Comparison of ENCODE assay signal across 22 cellular contexts in genomic region chr9:7452378-7452777, GRCh38.
DNase-seq lines count a peak whose midpoint lies in the region; ATAC-seq and TF ChIP-seq lines count a peak whose summit lies in the region.
"Had no signal": no experiment of that assay in that cellular context is flagged by ENCODE, and none has a peak within 500 bp of the region (broad histone marks: within the 10 kb centered on the region; RNA-seq: fewer than 3 reads in every experiment).

No MANE protein-coding gene starts in this region.

- CTCF ChIA-PET in activated CD4-positive, alpha-beta memory T cell treated with anti-CD3 and anti-CD28 coated beads for 36 hours (lab: Charles Lee) = no interaction called here

- H3K27ac Mint-ChIP-seq in activated CD4-positive, alpha-beta memory T cell treated with anti-CD3 and anti-CD28 coated beads for 36 hours = no peak overlapping the region

- H3K4me3 Mint-ChIP-seq in activated CD4-positive, alpha-beta memory T cell treated with anti-CD3 and anti-CD28 coated beads for 36 hours = no peak overlapping the region

- H3K9me3 ChIP-seq in esophagus muscularis mucosa (no peaks in the 10 kb centered on the region), ascending aorta (no peaks in the 10 kb centered on the region)
- H3K9me3 ChIP-seq: esophagus squamous epithelium, Peyer's patch had no signal

- DNase-seq in AG08395 (ENCODE audit: low spot score) (peak; percentile 55), GM04504 (ENCODE audit: low read depth) (peak; percentile 51), amniotic epithelial cell (ENCODE audit: low read depth) (peak; percentile 0), foreskin keratinocyte (peak; percentile 47 to 75), esophagus muscularis mucosa (ENCODE audit: extremely low spot score) (no peak), ascending aorta (ENCODE audit: low spot score in 2 of 2) (no peak), NOMO-1 treated with DMSO at 0.1 percent for 48 hours (lab: John Stamatoyannopoulos, UW; ENCODE audit: unreplicated experiment) (no peak)
- no peak for DNase-seq in activated CD4-positive, alpha-beta memory T cell treated with anti-CD3 and anti-CD28 coated beads for 36 hours
- DNase-seq: activated CD4-positive, alpha-beta T cell treated with anti-CD3 and anti-CD28 coated beads, Interleukin-2, amount 50 U/mL, for 48 hours; activated naive CD4-positive, alpha-beta T cell treated with anti-CD3 and anti-CD28 coated beads, Interleukin-2, amount 50 U/mL, for 16 hours; activated T-cell treated with anti-CD3 and anti-CD28 coated beads, Interleukin-2, amount 50 U/mL, for 1 hour; brain microvascular endothelial cell; esophagus squamous epithelium; GOT3; hypothalamus; Kasumi-1; NCI-H1436; NCI-H2171 treated with DMSO at 0.1 percent for 48 hours; Peyer's patch; stimulated activated CD4-positive, alpha-beta T cell treated with anti-CD3 and anti-CD28 coated beads, Interleukin-2, amount 100 ng/mL, for 48 hours had no signal

- H3K27me3 Mint-ChIP-seq in activated CD4-positive, alpha-beta memory T cell treated with anti-CD3 and anti-CD28 coated beads for 36 hours = peaks cover 3% of the 10 kb centered on the region

- H3K4me3 ChIP-seq in esophagus muscularis mucosa (no peak overlapping the region), ascending aorta (no peak overlapping the region)
- H3K4me3 ChIP-seq: esophagus squamous epithelium, Peyer's patch had no signal

- 0% methylated on average over 1 of the region's 1 CpG for WGBS in esophagus muscularis mucosa

- no peaks in the 10 kb centered on the region for H3K27me3 ChIP-seq in foreskin keratinocyte
- H3K27me3 ChIP-seq in esophagus muscularis mucosa = no peaks in the 10 kb centered on the region
- H3K27me3 ChIP-seq in ascending aorta = no peaks in the 10 kb centered on the region
- H3K27me3 ChIP-seq: brain microvascular endothelial cell, esophagus squamous epithelium, Peyer's patch had no signal

- no peak for TF ChIP-seq POLR2A in esophagus muscularis mucosa (IDR thresholded peaks at IDR 0.05; ENCODE audit: low read depth)

- no peaks in the 10 kb centered on the region for H3K4me1 Mint-ChIP-seq in activated CD4-positive, alpha-beta memory T cell treated with anti-CD3 and anti-CD28 coated beads for 36 hours (ENCODE audit: low read depth)

- peak; percentile 91 for ATAC-seq in foreskin keratinocyte
- ATAC-seq: sciatic nerve had no signal

- intact Hi-C loops in esophagus muscularis mucosa (cut with DNase I) (no loop called here), ascending aorta (cut with DNase I) (no loop called here)
- intact Hi-C loops in activated CD4-positive, alpha-beta memory T cell treated with anti-CD3 and anti-CD28 coated beads for 36 hours (cut with micrococcal nuclease) = no loop called here

- POLR2A ChIA-PET in activated CD4-positive, alpha-beta memory T cell treated with anti-CD3 and anti-CD28 coated beads for 36 hours (lab: Charles Lee) = no interaction called here

- H3K4me1 ChIP-seq in foreskin keratinocyte (no peaks in the 10 kb centered on the region), esophagus muscularis mucosa (no peaks in the 10 kb centered on the region), ascending aorta (no peaks in the 10 kb centered on the region)

- TF ChIP-seq EP300 in esophagus muscularis mucosa (IDR thresholded peaks at IDR 0.05) = no peak

- TF ChIP-seq CTCF in foreskin keratinocyte (conservative IDR thresholded peaks at IDR 0.05) (no peak), esophagus muscularis mucosa (IDR thresholded peaks at IDR 0.05) (no peak), ascending aorta (IDR thresholded peaks at IDR 0.05) (no peak)

- H3K9me3 Mint-ChIP-seq in activated CD4-positive, alpha-beta memory T cell treated with anti-CD3 and anti-CD28 coated beads for 36 hours = no peaks in the 10 kb centered on the region

- H3K27ac ChIP-seq in foreskin keratinocyte = no peak overlapping the region
- no peak overlapping the region for H3K27ac ChIP-seq in esophagus muscularis mucosa (replicated peaks in 1 of 4)
- no peak overlapping the region for H3K27ac ChIP-seq in ascending aorta
- H3K27ac ChIP-seq: brain microvascular endothelial cell, esophagus squamous epithelium, Peyer's patch, VCaP had no signal

- H3K36me3 ChIP-seq in esophagus muscularis mucosa (no peaks in the 10 kb centered on the region), ascending aorta (no peaks in the 10 kb centered on the region)
- H3K36me3 ChIP-seq: brain microvascular endothelial cell, esophagus squamous epithelium, Peyer's patch had no signal

- H3K36me3 Mint-ChIP-seq in activated CD4-positive, alpha-beta memory T cell treated with anti-CD3 and anti-CD28 coated beads for 36 hours = no peaks in the 10 kb centered on the region

Comparison
In these comparisons a context has a peak if more than half of its experiments do, and no peak if none do; other contexts are left out.
1. DNase-seq: peak in AG08395 (single experiment), GM04504 (single experiment), amniotic epithelial cell (single experiment) and foreskin keratinocyte (2 of 2); none in esophagus muscularis mucosa (single experiment), ascending aorta (0 of 2), activated CD4-positive, alpha-beta memory T cell treated with anti-CD3 and anti-CD28 coated beads for 36 hours (single experiment) and NOMO-1 treated with DMSO at 0.1 percent for 48 hours (single experiment).